Comparison of ENCODE assay signal across 10 cellular contexts in genomic region chr7:99140813-99141212, GRCh38. TPM values are rescaled to one million over a fixed set of nuclear protein-coding genes. Genes with fewer than 3 reads are reported as not detected.
DNase-seq lines count a peak whose midpoint lies in the region; ATAC-seq, FAIRE-seq and TF ChIP-seq lines count a peak whose summit lies in the region.
"Had no signal": no experiment of that assay in that cellular context is flagged by ENCODE, and none has a peak within 500 bp of the region (broad histone marks: within the 10 kb centered on the region; RNA-seq: fewer than 3 reads in every experiment).

No MANE protein-coding gene starts in this region.

- H3K4me3 ChIP-seq in heart left ventricle (peak overlapping the region in 7 of 12 donors; percentile 77 to 100 (median 99)), breast epithelium (peak overlapping the region in 2 of 3 donors; percentile 82 to 100)

- intact Hi-C loops in heart left ventricle (cut with DNase I) = loop anchor here (5.0 to 10.0 kb wide), 8 partner anchors 39 to 184 kb away; partner anchors contain the start of gene ARPC1A (in 4 of the 10)
- intact Hi-C loops in left ventricle myocardium superior (cut with micrococcal nuclease) = loop anchor here (10.0 kb wide), 1 partner anchor 96 kb away; no protein-coding TSS in a partner anchor
- intact Hi-C loops in breast epithelium (cut with DNase I; ENCODE audit: low total_unique reads) = no loop called here

- H3K36me3 ChIP-seq in heart left ventricle (no peaks in the 10 kb centered on the region), breast epithelium (no peaks in the 10 kb centered on the region)

- no peak for TF ChIP-seq POLR2A in heart left ventricle (IDR thresholded peaks at IDR 0.05)
- no peak for TF ChIP-seq POLR2A in breast epithelium (IDR thresholded peaks at IDR 0.05)

- H3K27ac Mint-ChIP-seq in mesothelial cell of epicardium = peak overlapping the region; percentile 99

- DNase-seq in heart left ventricle (no peak), left ventricle myocardium superior (no peak), breast epithelium (ENCODE audit: low spot score in 2 of 2) (no peak), mesothelial cell of epicardium (ENCODE audit: low spot score in 2 of 2, unreplicated experiment in 2 of 2) (no peak), urothelium cell line (ENCODE audit: low spot score) (no peak), GOT3 (lab: John Stamatoyannopoulos, UW) (no peak)
- DNase-seq: NCI-H1417 treated with DMSO at 0.1 percent for 48 hours; stimulated activated CD4-positive, alpha-beta T cell treated with anti-CD3 and anti-CD28 coated beads, Interleukin-15, amount 100 ng/mL, for 24 hours had no signal

- no peak for ATAC-seq in heart left ventricle
- ATAC-seq in left ventricle myocardium superior = no peak
- ATAC-seq in GM21390 (IDR thresholded peaks at IDR 0.05; ENCODE audit: unreplicated experiment) = no peak
- no peak for ATAC-seq in HG03045 (IDR thresholded peaks at IDR 0.05; ENCODE audit: unreplicated experiment)

- H3K27ac ChIP-seq in heart left ventricle (peak overlapping the region in 8 of 12 donors; percentile 1 to 99 (median 96)), breast epithelium (peak overlapping the region; percentile 62 to 99)

- peak overlapping the region; percentile 82 for H3K4me3 Mint-ChIP-seq in mesothelial cell of epicardium

- H3K9me3 Mint-ChIP-seq in mesothelial cell of epicardium = no peaks in the 10 kb centered on the region

- FAIRE-seq in urothelium cell line (lab: Jason Lieb, UNC) = peak; percentile 50

- H3K27me3 ChIP-seq in heart left ventricle (no peaks in the 10 kb centered on the region), breast epithelium (no peaks in the 10 kb centered on the region)

- H3K9me3 ChIP-seq in heart left ventricle = no peaks in the 10 kb centered on the region
- no peaks in the 10 kb centered on the region for H3K9me3 ChIP-seq in breast epithelium

- H3K4me1 ChIP-seq in heart left ventricle (peaks cover 0 to 73% (median 40%) of the 10 kb centered on the region in 12 donors), breast epithelium (peaks cover 5 to 9% of the 10 kb centered on the region in 2 donors)

- WGBS in heart left ventricle, 4 donors = 75 to 79% (median 76%) methylated on average over 6 of the region's 6 CpGs

- no peaks in the 10 kb centered on the region for H3K27me3 Mint-ChIP-seq in mesothelial cell of epicardium (ENCODE audit: low read depth)

- H3K4me1 Mint-ChIP-seq in mesothelial cell of epicardium = peaks cover 52% of the 10 kb centered on the region

- no peaks in the 10 kb centered on the region for H3K36me3 Mint-ChIP-seq in mesothelial cell of epicardium

- TF ChIP-seq CTCF in heart left ventricle (IDR thresholded peaks at IDR 0.05) = no peak
- TF ChIP-seq CTCF in breast epithelium (IDR thresholded peaks at IDR 0.05) = no peak
- no peak for TF ChIP-seq CTCF in mesothelial cell of epicardium (IDR thresholded peaks at IDR 0.05; ENCODE audit: unreplicated experiment)

RNA-seq across cellular contexts. Expression of gene SMURF1, which starts 3.1 kb away (rescaled TPM):
- total RNA-seq in heart left ventricle (10 to 100 TPM in 7 of 9 donors, 1 to 10 TPM in 2; 8.0 to 15.4 (median 13.2) TPM), left ventricle myocardium superior (11.5 TPM), breast epithelium (10 to 100 TPM; 20.2 to 28.7 (median 25.9) TPM), mesothelial cell of epicardium (29.7 to 34.4 TPM (median 33.6 TPM) in 3 replicates)
- polyA plus RNA-seq in heart left ventricle = 1 to 10 TPM; 3.5 to 9.5 TPM
